In the genomic region with DNA sequence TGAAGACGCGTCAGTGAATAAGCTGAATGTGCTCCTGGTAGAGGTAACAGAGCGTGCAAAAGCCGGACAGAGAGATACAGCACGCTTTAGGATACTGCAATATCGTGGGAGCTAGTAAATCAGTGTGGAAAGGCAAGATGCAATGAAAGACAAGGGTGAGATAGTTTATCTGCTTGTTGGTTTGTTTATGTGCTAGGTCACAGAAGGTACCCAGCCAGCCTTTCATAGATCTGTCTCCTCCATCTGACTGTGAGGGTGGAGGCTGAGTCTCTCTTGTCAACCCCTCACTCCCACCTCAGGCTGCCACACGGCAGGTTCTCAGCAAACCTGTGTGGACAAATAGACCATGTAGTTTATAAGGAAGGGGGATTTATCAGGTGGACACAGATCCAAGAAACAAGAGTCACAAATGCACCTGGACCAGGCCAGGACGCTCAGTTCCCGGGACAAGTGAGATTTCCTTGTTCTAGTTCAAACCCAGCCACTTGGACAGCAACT, we compare ENCODE assay signal across 9 cellular contexts. TPM values are rescaled to one million over a fixed set of nuclear protein-coding genes. Genes with fewer than 3 reads are reported as not detected.
DNase-seq lines count a peak whose midpoint lies in the region; ATAC-seq and TF ChIP-seq lines count a peak whose summit lies in the region.
"Had no signal": no experiment of that assay in that cellular context is flagged by ENCODE, and none has a peak within 500 bp of the region (broad histone marks: within the 10 kb centered on the region; RNA-seq: fewer than 3 reads in every experiment).

No MANE protein-coding gene starts in this region.

- 76% methylated on average over 9 of the region's 9 CpGs for WGBS in SK-N-SH (ENCODE audit: low lambda C conversion rate)
- WGBS in adrenal gland, 4 donors, result 39 to 47% (median 43%) methylated on average over 9 of the region's 9 CpGs
- WGBS in stomach, 5 donors, result 23 to 41% (median 25%) methylated on average over 9 of the region's 9 CpGs
- WGBS in lower leg skin, 2 donors, result 32 to 37% methylated on average over 9 of the region's 9 CpGs

- no peaks in the 10 kb centered on the region for H3K9me2 ChIP-seq in SK-N-SH

- peaks cover 20% of the 10 kb centered on the region for H4K20me1 ChIP-seq in SK-N-SH (ENCODE audit: insufficient read depth)

- H3K9me3 ChIP-seq in SK-N-SH (no peaks in the 10 kb centered on the region), adrenal gland (replicated peaks in 1 of 3) (no peaks in the 10 kb centered on the region), stomach (no peaks in the 10 kb centered on the region)

- H3K27ac ChIP-seq in SK-N-SH (ENCODE audit: low read depth in 2 of 2, low read length in 1 of 2), result peak overlapping the region in 1 of 2 experiments; percentile 67; a peak in 2 of 4 replicates
- peak overlapping the region in 4 of 5 donors; percentile 22 to 82 (median 70) for H3K27ac ChIP-seq in adrenal gland
- peak overlapping the region; percentile 96 for H3K27ac ChIP-seq in layer of hippocampus (ENCODE audit: low read depth, low read length)
- H3K27ac ChIP-seq in stomach, result peak overlapping the region; percentile 77 to 89 (median 88)

- no peak for TF ChIP-seq CTCF in SK-N-SH (IDR thresholded peaks at IDR 0.05)
- TF ChIP-seq CTCF in adrenal gland (IDR thresholded peaks at IDR 0.05), result no peak
- no peak for TF ChIP-seq CTCF in stomach (IDR thresholded peaks at IDR 0.05)
- no peak for TF ChIP-seq CTCF in lower leg skin (IDR thresholded peaks at IDR 0.05)

- peak overlapping the region; percentile 61 to 65; a peak in 2 of 4 replicates for H3K4me3 ChIP-seq in SK-N-SH (ENCODE audit: low read depth in 2 of 2, low read length in 1 of 2)
- peak overlapping the region in 1 of 4 donors; percentile 84 for H3K4me3 ChIP-seq in adrenal gland
- peak overlapping the region; percentile 77 to 94 (median 90) for H3K4me3 ChIP-seq in stomach
- H3K4me3 ChIP-seq in lower leg skin (ENCODE audit: low read depth, poor library complexity, severe bottlenecking), result no peak overlapping the region

- DNase-seq in SK-N-SH, result no peak
- DNase-seq in adrenal gland, result no peak
- no peak for DNase-seq in stomach
- DNase-seq in HPDE6-E6E7 (ENCODE audit: extremely low spot score), result no peak
- no peak for DNase-seq in lower leg skin (ENCODE audit: low spot score in 2 of 2)
- DNase-seq: activated effector memory CD4-positive, alpha-beta T cell treated with anti-CD3 and anti-CD28 coated beads, Interleukin-2, amount 50 U/mL, for 16 hours had no signal

- TF ChIP-seq POLR2A in adrenal gland (IDR thresholded peaks at IDR 0.05) (no peak), stomach (IDR thresholded peaks at IDR 0.05) (no peak), lower leg skin (IDR thresholded peaks at IDR 0.05) (no peak)

- TF ChIP-seq RAD21 in SK-N-SH (IDR thresholded peaks at IDR 0.05; ENCODE audit: low read length), result no peak

- H3K36me3 ChIP-seq in SK-N-SH (replicated peaks in 1 of 2; ENCODE audit: control insufficient read depth in 1 of 2, insufficient read depth in 2 of 2, low read length in 1 of 2), result no peaks in the 10 kb centered on the region
- no peaks in the 10 kb centered on the region for H3K36me3 ChIP-seq in adrenal gland (replicated peaks in 1 of 2)
- peaks cover 0 to 11% (median 6%) of the 10 kb centered on the region in 4 donors for H3K36me3 ChIP-seq in stomach

- peaks cover 4 to 25% of the 10 kb centered on the region in 2 experiments; a peak in 2 of 4 replicates for H3K4me1 ChIP-seq in SK-N-SH (ENCODE audit: control insufficient read depth in 1 of 2, insufficient read depth in 2 of 2, low read depth in 1 of 2, low read length in 1 of 2)
- H3K4me1 ChIP-seq in adrenal gland (replicated peaks in 1 of 2), result peaks cover 28 to 30% of the 10 kb centered on the region in 2 donors
- H3K4me1 ChIP-seq in stomach, result peaks cover 27 to 50% (median 44%) of the 10 kb centered on the region in 4 donors

- CTCF ChIA-PET in SK-N-SH (lab: Yijun Ruan, JAX), result interaction anchor here (1.3 to 3.9 kb wide), 4 partner anchors 8 to 20 kb away, joined by 4 to 45 read pairs (median 4); no protein-coding TSS in a partner anchor

- peaks cover 39% of the 10 kb centered on the region for H3K79me2 ChIP-seq in SK-N-SH (ENCODE audit: insufficient read depth)

- H3K4me2 ChIP-seq in SK-N-SH, result peak overlapping the region; percentile 75

- H2AFZ ChIP-seq in SK-N-SH (ENCODE audit: low read depth), result peak overlapping the region; percentile 86; the same call in 1 of the 2 replicates

- H3F3A ChIP-seq in SK-N-SH (replicated peaks; ENCODE audit: insufficient read depth), result no peaks in the 10 kb centered on the region

- peak overlapping the region; percentile 48; the same call in 1 of the 2 replicates for H3K9ac ChIP-seq in SK-N-SH

- POLR2A ChIA-PET in SK-N-SH (lab: Yijun Ruan, JAX), result interaction anchor here (1.2 to 2.4 kb wide), 2 partner anchors 21 to 25 kb away, joined by 5 to 15 read pairs; a partner anchor contains a TSS

- ATAC-seq in SK-N-SH treated with all-trans-retinoic acid at 6 μM for 48 hours (no peak), HG02885 (IDR thresholded peaks at IDR 0.05; ENCODE audit: poor library complexity, unreplicated experiment) (no peak)

- H3K27me3 ChIP-seq in SK-N-SH (ENCODE audit: insufficient read depth) (no peaks in the 10 kb centered on the region), adrenal gland (no peaks in the 10 kb centered on the region), layer of hippocampus (ENCODE audit: control insufficient read depth, insufficient read depth, low read length) (no peaks in the 10 kb centered on the region), stomach (no peaks in the 10 kb centered on the region)

- intact Hi-C loops in adrenal gland (cut with DNase I) (no loop called here), stomach (cut with DNase I; ENCODE audit: low total_unique reads) (no loop called here), lower leg skin (cut with DNase I; ENCODE audit: low total_unique reads) (no loop called here)

- TF ChIP-seq EP300 in SK-N-SH (IDR thresholded peaks at IDR 0.05; ENCODE audit: borderline replicate concordance in 1 of 2, low read depth in 1 of 2, low read length in 1 of 2) (no peak), stomach (IDR thresholded peaks at IDR 0.05) (no peak)

TF ChIP-seq in SK-N-SH treated with all-trans-retinoic acid at 6 μM for 48 hours, 23 proteins besides CTCF, POLR2A, EP300 and RAD21 (continues in another document):
- no peak for TF ChIP-seq CSDC2 (CRISPR knock-in tag; IDR thresholded peaks at IDR 0.05)
- no peak for TF ChIP-seq BACH2 (CRISPR knock-in tag; IDR thresholded peaks at IDR 0.05; ENCODE audit: borderline replicate concordance)
- no peak for TF ChIP-seq RARB (CRISPR knock-in tag; IDR thresholded peaks at IDR 0.05)
- TF ChIP-seq ZNF70 (CRISPR knock-in tag; IDR thresholded peaks at IDR 0.05), result no peak
- TF ChIP-seq, protein P1, sequence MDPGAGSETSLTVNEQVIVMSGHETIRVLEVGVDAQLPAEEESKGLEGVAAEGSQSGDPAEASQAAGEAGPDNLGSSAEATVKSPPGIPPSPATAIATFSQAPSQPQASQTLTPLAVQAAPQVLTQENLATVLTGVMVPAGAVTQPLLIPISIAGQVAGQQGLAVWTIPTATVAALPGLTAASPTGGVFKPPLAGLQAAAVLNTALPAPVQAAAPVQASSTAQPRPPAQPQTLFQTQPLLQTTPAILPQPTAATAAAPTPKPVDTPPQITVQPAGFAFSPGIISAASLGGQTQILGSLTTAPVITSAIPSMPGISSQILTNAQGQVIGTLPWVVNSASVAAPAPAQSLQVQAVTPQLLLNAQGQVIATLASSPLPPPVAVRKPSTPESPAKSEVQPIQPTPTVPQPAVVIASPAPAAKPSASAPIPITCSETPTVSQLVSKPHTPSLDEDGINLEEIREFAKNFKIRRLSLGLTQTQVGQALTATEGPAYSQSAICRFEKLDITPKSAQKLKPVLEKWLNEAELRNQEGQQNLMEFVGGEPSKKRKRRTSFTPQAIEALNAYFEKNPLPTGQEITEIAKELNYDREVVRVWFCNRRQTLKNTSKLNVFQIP (CRISPR knock-in tag; IDR thresholded peaks at IDR 0.05; ENCODE audit: borderline replicate concordance, low read depth), result no peak
- TF ChIP-seq ZFP30 (CRISPR knock-in tag; IDR thresholded peaks at IDR 0.05), result no peak
- no peak for TF ChIP-seq GLIS3 (CRISPR knock-in tag; IDR thresholded peaks at IDR 0.05)
- no peak for TF ChIP-seq ZC3H10 (CRISPR knock-in tag; IDR thresholded peaks at IDR 0.05)

RNA-seq across cellular contexts. Expression of a gene that starts 1.0 kb away (rescaled TPM):
- 138 and 144 TPM in 2 replicates for polyA plus RNA-seq in SK-N-SH (2012; rRNA removed)
- polyA plus RNA-seq in SK-N-SH (2012; cell fraction: cytosol; rRNA removed), result 64.3 and 109 TPM in 2 replicates
- polyA plus RNA-seq in SK-N-SH (2012; cell fraction: nucleus; rRNA removed), result 108 and 111 TPM in 2 replicates
- 10 to 100 TPM; 52.2 to 69.9 (median 61.2) TPM for total RNA-seq in adrenal gland
- polyA plus RNA-seq in adrenal gland, result 10 to 100 TPM; 26.6 to 85.7 (median 74.3) TPM
- 100 to 1,000 TPM in 4 of 5 donors, 10 to 100 TPM in 1; 73.3 to 662 (median 174) TPM for total RNA-seq in stomach
- polyA plus RNA-seq in stomach, result 100 to 1,000 TPM in 2 of 3 donors, 10 to 100 TPM in 1; 98.9 to 126 (median 102) TPM
- total RNA-seq in lower leg skin, result 100 to 1,000 TPM; 135 to 217 (median 164) TPM

RNA-seq across cellular contexts. Expression of a gene that starts 21.3 kb away (rescaled TPM):
- polyA plus RNA-seq in SK-N-SH (2012; rRNA removed) (95.7 and 103 TPM in 2 replicates), adrenal gland (100 to 1,000 TPM in 1 of 3 donors, 10 to 100 TPM in 2; 42.5 to 192 (median 45.5) TPM), stomach (10 to 100 TPM; 74.9 to 85.8 (median 80.9) TPM)
- 95.9 and 110 TPM in 2 replicates for polyA plus RNA-seq in SK-N-SH (2012; cell fraction: cytosol; rRNA removed)
- polyA plus RNA-seq in SK-N-SH (2012; cell fraction: nucleus; rRNA removed), result 65.8 and 66.3 TPM in 2 replicates
- total RNA-seq in adrenal gland (100 to 1,000 TPM in 6 of 8 donors, 10 to 100 TPM in 2; 86.9 to 208 (median 123) TPM), stomach (10 to 100 TPM in 4 of 5 donors, 1 to 10 TPM in 1; 9.9 to 62.6 (median 33.0) TPM), lower leg skin (100 to 1,000 TPM in 2 of 4 donors, 10 to 100 TPM in 2; 96.2 to 107 (median 99.6) TPM)

RNA-seq across cellular contexts. Expression of a gene that starts 21.7 kb away (rescaled TPM):
- polyA plus RNA-seq in SK-N-SH (2012; rRNA removed) (4.6 and 6.0 TPM in 2 replicates), adrenal gland (1 to 10 TPM in 2 of 3 donors, not detected in 1; 1.9 to 4.8 TPM), stomach (1 to 10 TPM in 2 of 3 donors, not detected in 1; 1.4 to 3.4 TPM)
- 2.0 and 3.4 TPM in 2 replicates for polyA plus RNA-seq in SK-N-SH (2012; cell fraction: cytosol; rRNA removed)
- 2.4 and 3.9 TPM in 2 replicates for polyA plus RNA-seq in SK-N-SH (2012; cell fraction: nucleus; rRNA removed)
- total RNA-seq in adrenal gland (1 to 10 TPM; 2.0 to 9.8 (median 4.0) TPM), stomach (1 to 10 TPM in 2 of 5 donors, not detected in 3; 1.2 to 3.3 TPM), lower leg skin (under 1 TPM in 1 of 4 donors, not detected in 3; 0.62 TPM)

RNA-seq across cellular contexts. Expression of a gene that starts 32.5 kb away (rescaled TPM):
- polyA plus RNA-seq in SK-N-SH (2012; rRNA removed), result 87.9 and 110 TPM in 2 replicates
- 32.4 and 57.6 TPM in 2 replicates for polyA plus RNA-seq in SK-N-SH (2012; cell fraction: cytosol; rRNA removed)
- polyA plus RNA-seq in SK-N-SH (2012; cell fraction: nucleus; rRNA removed), result 142 and 144 TPM in 2 replicates
- 100 to 1,000 TPM; 142 to 282 (median 212) TPM for total RNA-seq in adrenal gland
- polyA plus RNA-seq in adrenal gland, result 100 to 1,000 TPM; 212 to 610 (median 550) TPM
- total RNA-seq in stomach, result 10 to 100 TPM; 10.5 to 90.4 (median 54.0) TPM
- polyA plus RNA-seq in stomach, result 100 to 1,000 TPM; 114 to 266 (median 166) TPM
- 100 to 1,000 TPM; 117 to 165 (median 147) TPM for total RNA-seq in lower leg skin
